Comparison of ENCODE assay signal across 8 cellular contexts in the genomic region with DNA sequence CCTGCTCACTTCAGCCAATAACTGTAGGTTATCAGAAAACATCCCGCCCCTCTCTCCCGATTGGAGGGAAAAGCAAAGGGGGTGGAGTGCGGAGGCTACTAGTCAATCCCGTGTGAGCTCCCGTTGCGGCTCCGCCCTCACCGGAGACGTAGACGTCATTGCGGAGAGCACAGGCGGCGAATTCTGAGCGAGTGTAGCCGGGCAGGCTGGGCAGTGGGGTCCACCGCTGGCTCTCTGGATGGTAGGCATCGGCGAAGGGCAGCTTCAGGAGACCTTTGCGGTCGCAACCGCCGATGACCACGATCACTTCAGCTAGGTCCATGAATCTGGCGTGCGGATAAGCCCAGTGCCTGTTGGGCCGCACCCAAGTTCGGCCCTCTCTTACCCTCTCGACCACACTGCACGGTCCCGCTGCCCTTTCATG. TPM values are rescaled to one million over a fixed set of nuclear protein-coding genes. Genes with fewer than 3 reads are reported as not detected.
DNase-seq lines count a peak whose midpoint lies in the region; TF ChIP-seq lines count a peak whose summit lies in the region.

No MANE protein-coding gene starts in this region.

- H3K4me3 ChIP-seq in GM12864 (ENCODE audit: low read depth, low read length) (peak overlapping the region; percentile 48), choroid plexus epithelial cell (ENCODE audit: low read depth, low read length) (peak overlapping the region; percentile 63), lower leg skin (ENCODE audit: low read depth, poor library complexity, severe bottlenecking) (no peak overlapping the region)

- TF ChIP-seq CTCF in GM12864 (IDR thresholded peaks at IDR 0.05; ENCODE audit: low read depth, low read length, missing control alignments) (no peak), choroid plexus epithelial cell (conservative IDR thresholded peaks at IDR 0.05; ENCODE audit: low read depth, low read length) (no peak), lower leg skin (IDR thresholded peaks at IDR 0.05) (no peak)

- 24 to 40% methylated on average over 27 to 30 of the region's 30 CpGs for WGBS in lower leg skin, 2 donors

- DNase-seq in GM12864 (ENCODE audit: low read depth) = peak; percentile 83
- peak in 73 of 76 experiments; percentile 26 to 93 (median 81) for DNase-seq in HUDEP-2 (lab: John Stamatoyannopoulos, UW; ENCODE audit: unreplicated experiment in 76 of 76)
- DNase-seq in activated CD4-positive, alpha-beta T cell treated with anti-CD3 and anti-CD28 coated beads for 48 hours = peak; percentile 87
- peak; percentile 96 for DNase-seq in choroid plexus epithelial cell (ENCODE audit: low read depth)
- peak; percentile 89 to 95 for DNase-seq in lower leg skin (ENCODE audit: low spot score in 2 of 2)
- peak; percentile 34 to 75 (median 49) for DNase-seq in stimulated activated CD4-positive, alpha-beta T cell treated with anti-CD3 and anti-CD28 coated beads, TNF-alpha, amount 100 ng/mL, for 24 hours (ENCODE audit: low read depth in 3 of 3)
- DNase-seq in NCI-H345 (lab: John Stamatoyannopoulos, UW) = no peak
- no peak for DNase-seq in NCI-H146 (lab: John Stamatoyannopoulos, UW)

- intact Hi-C loops in lower leg skin (cut with DNase I; ENCODE audit: low total_unique reads) = no loop called here

- TF ChIP-seq POLR2A in lower leg skin (IDR thresholded peaks at IDR 0.05) = no peak

RNA-seq across cellular contexts. Expression of a gene that starts 4.7 kb away (rescaled TPM):
- 1 to 10 TPM in 3 of 4 donors, not detected in 1; 1.0 to 4.3 (median 3.8) TPM for total RNA-seq in lower leg skin

RNA-seq across cellular contexts. Expression of a gene that starts 29.0 kb away (rescaled TPM):
- total RNA-seq in lower leg skin = 1,000 to 10,000 TPM; 1,197 to 2,282 (median 2,051) TPM

Comparison
In these comparisons a context has a peak if more than half of its experiments do, and no peak if none do; other contexts are left out.
1. DNase-seq: peak in GM12864 (single experiment), HUDEP-2 (73 of 76), activated CD4-positive, alpha-beta T cell treated with anti-CD3 and anti-CD28 coated beads for 48 hours (single experiment), choroid plexus epithelial cell (single experiment), lower leg skin (2 of 2) and stimulated activated CD4-positive, alpha-beta T cell treated with anti-CD3 and anti-CD28 coated beads, TNF-alpha, amount 100 ng/mL, for 24 hours (3 of 3); none in NCI-H345 (single experiment) and NCI-H146 (single experiment).